Comparison of ENCODE assay signal across 23 cellular contexts in the genomic region with DNA sequence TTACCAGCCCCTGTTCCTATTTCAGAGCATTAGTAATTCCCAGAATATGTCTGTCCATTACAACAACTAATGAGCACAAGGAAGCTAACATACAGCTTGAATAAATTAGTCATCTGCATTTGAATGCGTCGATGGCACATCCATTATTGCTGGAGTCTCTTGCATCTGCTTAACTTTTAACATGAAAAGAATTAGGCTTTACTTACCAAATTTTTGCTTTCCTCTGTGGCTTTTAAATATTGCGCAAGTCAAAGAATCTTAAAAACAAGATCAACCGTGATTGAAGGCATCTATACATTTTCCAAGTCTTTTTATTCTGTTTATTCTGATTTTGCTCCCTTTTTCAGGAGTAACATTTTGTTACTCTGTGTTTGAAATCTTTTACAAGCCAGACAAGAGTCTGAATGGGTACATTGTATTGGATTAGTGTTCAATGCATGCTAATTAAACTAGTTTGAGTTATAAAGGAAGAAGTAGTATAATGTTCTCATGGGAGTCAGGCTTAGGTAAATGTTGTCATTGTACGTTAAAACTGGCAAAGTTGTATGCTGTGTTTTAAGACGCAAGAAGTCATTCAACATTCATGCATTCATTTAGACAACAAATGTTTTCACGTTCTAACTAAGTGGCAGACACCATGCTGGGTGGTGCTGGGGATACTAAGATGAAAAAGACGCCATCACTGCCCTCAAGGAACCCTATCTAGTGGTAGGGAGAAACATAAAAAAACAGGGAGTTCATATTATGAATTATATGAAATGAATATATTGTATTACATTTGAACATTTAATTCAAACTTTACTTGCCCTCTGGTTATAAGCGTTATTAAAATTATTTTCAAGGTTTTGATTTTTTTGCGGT. TPM values are rescaled to one million over a fixed set of nuclear protein-coding genes. Genes with fewer than 3 reads are reported as not detected.
"Had no signal": no experiment of that assay in that cellular context is flagged by ENCODE, and none has a peak within 500 bp of the region (broad histone marks: within the 10 kb centered on the region; RNA-seq: fewer than 3 reads in every experiment).

No MANE protein-coding gene starts in this region.

- H3K36me3 Mint-ChIP-seq: activated naive CD4-positive, alpha-beta T cell treated with anti-CD3 and anti-CD28 coated beads, Interleukin-2, amount 10 ng/mL, durations not matched to agents 7 days and 5 days had no signal

- H3K9me3 Mint-ChIP-seq: activated naive CD4-positive, alpha-beta T cell treated with anti-CD3 and anti-CD28 coated beads, Interleukin-2, amount 10 ng/mL, durations not matched to agents 7 days and 5 days; activated T-cell treated with anti-CD3 and anti-CD28 coated beads, Interleukin-2, amount 50 U/mL, for 4 hours had no signal

- H3K27ac Mint-ChIP-seq: activated naive CD4-positive, alpha-beta T cell treated with anti-CD3 and anti-CD28 coated beads, Interleukin-2, amount 10 ng/mL, durations not matched to agents 7 days and 5 days had no signal

- H3K36me3 ChIP-seq: ascending aorta, esophagus squamous epithelium, left lung, prostate gland, right atrium auricular region, tibial artery, vagina had no signal

- H3K27me3 ChIP-seq: ascending aorta, right atrium auricular region, tibial artery, vagina had no signal

- H3K4me3 ChIP-seq: ascending aorta, esophagus squamous epithelium, left lung, prostate gland, right atrium auricular region, tibial artery, vagina had no signal

- H3K4me3 Mint-ChIP-seq: activated naive CD4-positive, alpha-beta T cell treated with anti-CD3 and anti-CD28 coated beads, Interleukin-2, amount 10 ng/mL, durations not matched to agents 7 days and 5 days; activated T-cell treated with anti-CD3 and anti-CD28 coated beads, Interleukin-2, amount 50 U/mL, for 4 hours had no signal

- H3K27ac ChIP-seq: ascending aorta, esophagus squamous epithelium, left lung, prostate gland, right atrium auricular region, tibial artery, vagina had no signal

- H3K9me3 ChIP-seq: ascending aorta, esophagus squamous epithelium, left lung, prostate gland, right atrium auricular region, tibial artery, vagina had no signal

- DNase-seq: activated CD4-positive, alpha-beta T cell treated with anti-CD3 and anti-CD28 coated beads, Interleukin-2, amount 50 U/mL, for 1 hour; activated CD8-positive, alpha-beta memory T cell treated with anti-CD3 and anti-CD28 coated beads, Interleukin-2, amount 50 U/mL, for 4 hours; activated effector memory CD4-positive, alpha-beta T cell treated with Interleukin-2 at 50 U/mL for 16 hours; activated naive CD4-positive, alpha-beta T cell treated with anti-CD3 and anti-CD28 coated beads, Interleukin-2, amount 10 ng/mL, durations not matched to agents 7 days and 5 days; activated T-cell treated with anti-CD3 and anti-CD28 coated beads, Interleukin-2, amount 50 U/mL, for 4 hours; cerebellar nuclear complex; cortex of kidney; esophagus squamous epithelium; foreskin melanocyte; glutamatergic neuron; hippocampal formation; kidney; left lung; stimulated activated CD4-positive, alpha-beta T cell treated with anti-CD3 and anti-CD28 coated beads, Interleukin-2, amount 100 ng/mL, for 24 hours; stimulated activated naive CD8-positive, alpha-beta T cell treated with anti-CD3 and anti-CD28 coated beads, Interleukin-15, Interleukin-2, amounts not matched to agents 100 U/mL and 50 U/mL, for 24 hours; substantia nigra; tibial artery had no signal

- H3K4me1 ChIP-seq: prostate gland had no signal

- ATAC-seq: activated T-cell treated with anti-CD3 and anti-CD28 coated beads, Interleukin-2, amount 50 U/mL, for 4 hours; left lung; stimulated activated naive CD8-positive, alpha-beta T cell treated with anti-CD3 and anti-CD28 coated beads, Interleukin-15, Interleukin-2, amounts not matched to agents 100 U/mL and 50 U/mL, for 24 hours had no signal

- H3K4me1 Mint-ChIP-seq: activated naive CD4-positive, alpha-beta T cell treated with anti-CD3 and anti-CD28 coated beads, Interleukin-2, amount 10 ng/mL, durations not matched to agents 7 days and 5 days had no signal

- FAIRE-seq: bronchial epithelial cell, kidney had no signal

RNA-seq across cellular contexts. Expression of gene CACNB2, which starts 3.9 kb away (rescaled TPM):
- total RNA-seq: activated T-cell treated with anti-CD3 and anti-CD28 coated beads, Interleukin-2, amount 50 U/mL, for 4 hours; bronchial epithelial cell; mononuclear cell had no signal
